Comparison of ENCODE assay signal across 8 cellular contexts in genomic region chr4:101419324-101420135, GRCh38.
A peak's percentile ranks its signal among the peaks of the same experiment; 100 is the strongest.
DNase-seq lines count a peak whose midpoint lies in the region; ATAC-seq and TF ChIP-seq lines count a peak whose summit lies in the region.

No MANE protein-coding gene starts in this region.

- H3K27ac ChIP-seq in heart right ventricle (peak overlapping the region in 3 of 10 donors; percentile 17 to 58 (median 18)), esophagus muscularis mucosa (replicated peaks in 1 of 4) (no peak overlapping the region)

- H3K36me3 ChIP-seq in heart right ventricle = no peaks in the 10 kb centered on the region
- no peaks in the 10 kb centered on the region for H3K36me3 ChIP-seq in esophagus muscularis mucosa

- no peak for TF ChIP-seq EP300 in esophagus muscularis mucosa (IDR thresholded peaks at IDR 0.05)

- H3K4me3 ChIP-seq in heart right ventricle (no peak overlapping the region), fibroblast of the aortic adventitia (ENCODE audit: low read depth, low read length) (no peak overlapping the region), esophagus muscularis mucosa (no peak overlapping the region)

- TF ChIP-seq CTCF in heart right ventricle (IDR thresholded peaks at IDR 0.05) (no peak), fibroblast of the aortic adventitia (IDR thresholded peaks at IDR 0.05; ENCODE audit: insufficient read depth, low read length) (no peak), esophagus muscularis mucosa (IDR thresholded peaks at IDR 0.05) (no peak)

- no peak for TF ChIP-seq POLR2A in esophagus muscularis mucosa (IDR thresholded peaks at IDR 0.05; ENCODE audit: low read depth)

- intact Hi-C loops in heart right ventricle (cut with DNase I) (loop anchor here in 1 of 10 donors (5.0 kb wide), 1 partner anchor 72 kb away; the partner anchor contains the start of gene PPP3CA), cardiac septum (cut with DNase I) (no loop called here), esophagus muscularis mucosa (cut with DNase I) (no loop called here)

- H3K27me3 ChIP-seq in heart right ventricle (no peaks in the 10 kb centered on the region), esophagus muscularis mucosa (no peaks in the 10 kb centered on the region)

- ATAC-seq in heart right ventricle = peak in 6 of 8 donors; percentile 57 to 90 (median 80)
- ATAC-seq in HG02884 (IDR thresholded peaks at IDR 0.05; ENCODE audit: unreplicated experiment) = peak; percentile 67

- H3K4me1 ChIP-seq in heart right ventricle (peaks cover 0 to 37% (median 17%) of the 10 kb centered on the region in 9 donors), esophagus muscularis mucosa (no peaks in the 10 kb centered on the region)

- H3K9me3 ChIP-seq in heart right ventricle = peaks cover 0 to 8% (median 0%) of the 10 kb centered on the region in 11 donors
- H3K9me3 ChIP-seq in esophagus muscularis mucosa = no peaks in the 10 kb centered on the region

- 34 to 40% methylated on average over 5 of the region's 5 CpGs for WGBS in heart right ventricle, 2 donors
- WGBS in esophagus muscularis mucosa = 23% methylated on average over 5 of the region's 5 CpGs

- DNase-seq in heart right ventricle (peak in 1 of 2 donors; percentile 5), cardiac septum (ENCODE audit: low spot score) (no peak), NCI-H2081 treated with DMSO at 0.1 percent for 48 hours (lab: John Stamatoyannopoulos, UW) (peak; percentile 72), fibroblast of the aortic adventitia (ENCODE audit: low read depth) (peak; percentile 59), A172 (ENCODE audit: low spot score) (no peak), esophagus muscularis mucosa (ENCODE audit: extremely low spot score) (no peak)
- no peak for DNase-seq in activated CD4-positive, CD25-positive, alpha-beta regulatory T cell treated with anti-CD3 and anti-CD28 coated beads, Interleukin-2, amount 50 U/mL, for 72 hours

Comparison
In these comparisons a context has a peak if more than half of its experiments do, and no peak if none do; other contexts are left out.
1. DNase-seq: peak in NCI-H2081 treated with DMSO at 0.1 percent for 48 hours (single experiment) and fibroblast of the aortic adventitia (single experiment); none in cardiac septum (single experiment), A172 (single experiment), esophagus muscularis mucosa (single experiment) and activated CD4-positive, CD25-positive, alpha-beta regulatory T cell treated with anti-CD3 and anti-CD28 coated beads, Interleukin-2, amount 50 U/mL, for 72 hours (single experiment).